12 cellular contexts compared by ENCODE assay signal in the genomic region with DNA sequence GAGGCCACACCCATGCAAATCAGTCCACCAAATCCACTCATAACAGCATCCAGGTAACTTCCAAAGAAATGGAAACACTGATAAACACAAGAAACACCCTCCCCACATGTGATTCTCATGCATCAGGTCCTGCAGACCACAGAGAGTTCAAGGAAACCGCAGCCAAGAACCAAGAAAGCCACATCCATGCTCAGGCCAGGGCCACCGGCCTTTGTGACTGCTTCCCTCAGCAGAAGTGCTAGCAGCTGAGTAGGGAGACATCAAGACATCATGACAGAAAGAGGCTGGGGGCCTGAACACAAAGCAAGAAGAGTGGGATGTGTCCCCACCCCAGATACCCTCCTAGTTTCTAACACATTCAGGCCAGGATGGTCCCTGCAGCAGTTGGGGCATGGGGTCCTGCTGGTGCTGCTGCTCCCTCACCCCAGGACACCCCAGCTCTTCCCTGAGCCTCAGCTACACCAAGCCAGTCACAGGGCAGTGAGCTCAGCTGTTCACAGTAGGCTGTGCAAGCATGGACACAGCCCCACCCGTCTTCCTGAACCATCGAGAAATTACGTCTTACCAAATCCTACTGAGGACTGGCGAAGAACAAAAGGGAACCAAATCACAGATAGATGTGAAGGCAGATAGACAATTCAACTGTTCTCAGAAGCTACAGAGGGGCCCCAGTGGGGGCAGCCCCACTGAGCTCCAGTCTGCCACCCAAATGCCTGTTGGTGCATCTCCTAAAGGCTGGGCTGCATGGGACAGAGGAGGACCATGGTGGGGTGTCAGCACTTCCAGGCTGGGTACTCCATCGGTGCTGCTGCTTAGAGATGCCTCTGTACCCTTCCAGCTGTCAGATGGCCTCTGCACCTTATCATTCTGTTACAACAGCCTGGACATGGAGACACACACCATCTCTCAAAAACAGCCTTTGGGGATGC.
DNase-seq lines count a peak whose midpoint lies in the region; ATAC-seq and TF ChIP-seq lines count a peak whose summit lies in the region.
"Had no signal": no experiment of that assay in that cellular context is flagged by ENCODE, and none has a peak within 500 bp of the region (broad histone marks: within the 10 kb centered on the region; RNA-seq: fewer than 3 reads in every experiment).

No MANE protein-coding gene starts in this region.

- POLR2A ChIA-PET in GM10248 (lab: Yijun Ruan, JAX), result no interaction called here

- H3K4me3 ChIP-seq in muscle layer of colon (ENCODE audit: low read depth in 1 of 2, low read length in 2 of 2), result no peak overlapping the region
- H3K4me3 ChIP-seq: spleen had no signal

- H3K27ac ChIP-seq in muscle layer of colon (ENCODE audit: low read depth, low read length), result peak overlapping the region; percentile 50
- H3K27ac ChIP-seq: spleen had no signal

- no peak overlapping the region for H3K9ac ChIP-seq in muscle layer of colon (ENCODE audit: low read length)

- no peaks in the 10 kb centered on the region for H3K9me3 ChIP-seq in muscle layer of colon (ENCODE audit: low read length)
- H3K9me3 ChIP-seq: spleen had no signal

- H3K4me1 ChIP-seq in muscle layer of colon (ENCODE audit: insufficient read depth, low read length), result peaks cover 72% of the 10 kb centered on the region

- H3K36me3 ChIP-seq in muscle layer of colon (ENCODE audit: insufficient read depth, low read length), result no peaks in the 10 kb centered on the region

- ATAC-seq in GM21423 (IDR thresholded peaks at IDR 0.05; ENCODE audit: unreplicated experiment) (peak; percentile 79), HG02884 (IDR thresholded peaks at IDR 0.05; ENCODE audit: unreplicated experiment) (no peak)

- TF ChIP-seq CTCF in GM10248 (IDR thresholded peaks at IDR 0.05; ENCODE audit: control extremely low read depth, extremely low read depth, low read depth, missing control alignments), result no peak

- CTCF ChIA-PET in GM10248 (lab: Yijun Ruan, JAX), result interaction anchor here (1.1 kb wide), 1 partner anchor 48 kb away, joined by 3 read pairs; no protein-coding TSS in a partner anchor

- H3K27me3 ChIP-seq in muscle layer of colon (ENCODE audit: control insufficient read depth in 1 of 2, insufficient read depth in 2 of 2, low read length in 2 of 2), result no peaks in the 10 kb centered on the region
- H3K27me3 ChIP-seq: spleen had no signal

- DNase-seq in GM10248 (ENCODE audit: extremely low spot score) (peak; percentile 52), OCI-M1 (lab: John Stamatoyannopoulos, UW) (peak; percentile 43), SW 1271 (lab: John Stamatoyannopoulos, UW) (no peak), KG1 (lab: John Stamatoyannopoulos, UW) (no peak), NCI-H1092 treated with DMSO at 0.1 percent for 48 hours (lab: John Stamatoyannopoulos, UW) (no peak)
- DNase-seq: DMS 273 treated with DMSO at 0.1 percent for 48 hours, mesenchymal stem cell, NCI-H82, spleen had no signal

Comparison
In these comparisons a context has a peak if more than half of its experiments do, and no peak if none do; other contexts are left out.
1. DNase-seq: peak in GM10248 (single experiment) and OCI-M1 (single experiment); none in SW 1271 (0 of 2), KG1 (single experiment) and NCI-H1092 treated with DMSO at 0.1 percent for 48 hours (single experiment).